16 cellular contexts compared by ENCODE assay signal in genomic region chr11:130088909-130089668, GRCh38. TPM values are rescaled to one million over a fixed set of nuclear protein-coding genes. Genes with fewer than 3 reads are reported as not detected.
DNase-seq lines count a peak whose midpoint lies in the region; ATAC-seq and FAIRE-seq lines count a peak whose summit lies in the region.
"Had no signal": no experiment of that assay in that cellular context is flagged by ENCODE, and none has a peak within 500 bp of the region (broad histone marks: within the 10 kb centered on the region; RNA-seq: fewer than 3 reads in every experiment).

No MANE protein-coding gene starts in this region.

- H3K36me3 ChIP-seq in neuronal stem cell (replicated peaks in 1 of 2; ENCODE audit: control insufficient read depth in 2 of 2, insufficient read depth in 2 of 2, low read length in 2 of 2): peaks cover 0 to 9% of the 10 kb centered on the region in 2 donors
- H3K36me3 ChIP-seq: ovary, suprapubic skin had no signal

- no peak overlapping the region for H4K8ac ChIP-seq in neuronal stem cell (ENCODE audit: low read depth, low read length)

- H2AK5ac ChIP-seq in neuronal stem cell (ENCODE audit: low read depth, low read length): no peak overlapping the region

- peak overlapping the region; percentile 16 for H3K18ac ChIP-seq in neuronal stem cell (ENCODE audit: low read length)

- H2AFZ ChIP-seq in neuronal stem cell (ENCODE audit: low read length): no peak overlapping the region

- FAIRE-seq in urothelium cell line (lab: Jason Lieb, UNC): no peak
- FAIRE-seq: A204.1 had no signal

- H4K91ac ChIP-seq in neuronal stem cell (ENCODE audit: low read depth, low read length, poor library complexity): peak overlapping the region; percentile 49

- no peak overlapping the region for H3K14ac ChIP-seq in neuronal stem cell (ENCODE audit: low read length)

- H3K27me3 ChIP-seq in neuronal stem cell (ENCODE audit: control insufficient read depth in 3 of 3, insufficient read depth in 3 of 3, low read depth in 1 of 3, low read length in 3 of 3): no peaks in the 10 kb centered on the region
- H3K27me3 ChIP-seq: ovary, suprapubic skin had no signal

- peak overlapping the region; percentile 83 for H3K27ac ChIP-seq in neuronal stem cell (replicated peaks; ENCODE audit: low read length)
- H3K27ac ChIP-seq: ovary, suprapubic skin had no signal

- no peak overlapping the region for H3K9ac ChIP-seq in neuronal stem cell (ENCODE audit: low read depth, low read length, poor library complexity)

- H3K79me1 ChIP-seq in neuronal stem cell (ENCODE audit: low read depth, low read length): peaks cover 2% of the 10 kb centered on the region

- peak; percentile 90 for ATAC-seq in esophagus mucosa

- H3K9me3 ChIP-seq in neuronal stem cell (replicated peaks in 1 of 2; ENCODE audit: control insufficient read depth in 2 of 2, insufficient read depth in 1 of 2, low read depth in 1 of 2, low read length in 2 of 2): peaks cover 5 to 28% of the 10 kb centered on the region in 2 donors
- H3K9me3 ChIP-seq: ovary, suprapubic skin had no signal

- H3K4me2 ChIP-seq in neuronal stem cell (ENCODE audit: insufficient read depth, low read length, poor library complexity, severe bottlenecking): no peak overlapping the region

- H2BK12ac ChIP-seq in neuronal stem cell (ENCODE audit: low read length): peak overlapping the region; percentile 3

- WGBS in neuronal stem cell (ENCODE audit: extremely low coverage in 2 of 2, insufficient read length in 2 of 2, insufficient replicate concordance in 1 of 2), 2 donors: no CpG with 5 or more reads among the region's 9 CpGs

- H2BK5ac ChIP-seq in neuronal stem cell (ENCODE audit: low read length): no peak overlapping the region

- H2BK15ac ChIP-seq in neuronal stem cell (ENCODE audit: low read length): no peak overlapping the region

- H2BK120ac ChIP-seq in neuronal stem cell (ENCODE audit: low read depth, low read length): no peak overlapping the region

- no peak overlapping the region for H3K4ac ChIP-seq in neuronal stem cell (ENCODE audit: low read length)

- H3K4me1 ChIP-seq in neuronal stem cell (ENCODE audit: control insufficient read depth in 2 of 2, insufficient read depth in 1 of 2, low read depth in 1 of 2, low read length in 2 of 2): peaks cover 0 to 20% of the 10 kb centered on the region in 2 donors

- H3K23ac ChIP-seq in neuronal stem cell (ENCODE audit: low read depth, low read length, poor library complexity): no peak overlapping the region

- H3K4me3 ChIP-seq in neuronal stem cell (ENCODE audit: low read length in 2 of 2): no peak overlapping the region
- H3K4me3 ChIP-seq: lung, ovary, suprapubic skin had no signal

- DNase-seq in NCI-H345 (lab: John Stamatoyannopoulos, UW) (peak; percentile 30), NCI-H345 treated with DMSO at 0.1 percent for 48 hours (lab: John Stamatoyannopoulos, UW; ENCODE audit: unreplicated experiment) (no peak), NCI-H69 (lab: John Stamatoyannopoulos, UW) (peak; percentile 52), neuronal stem cell (ENCODE audit: low spot score) (no peak), urothelium cell line (ENCODE audit: low spot score) (no peak)
- DNase-seq in activated naive CD4-positive, alpha-beta T cell (lab: John Stamatoyannopoulos, UW): no peak
- no peak for DNase-seq in activated naive CD4-positive, alpha-beta T cell treated with anti-CD3 and anti-CD28 coated beads, Interleukin-2, amount 50 U/mL, for 16 hours
- DNase-seq: activated gamma-delta T cell treated with Interleukin-2 at 50 U/mL for 16 hours; hypothalamus; NCI-H510A; ovary; stimulated activated CD4-positive, alpha-beta T cell treated with anti-CD3 and anti-CD28 coated beads, Interleukin-12 subunit alpha, Interleukin-12 subunit beta, amount 100 ng/mL, for 4 hours had no signal

RNA-seq across cellular contexts. Expression of gene APLP2, which starts 19.4 kb away (rescaled TPM):
- total RNA-seq in esophagus mucosa: 124 TPM
- 210 TPM for polyA plus RNA-seq in neuronal stem cell (2013, experiment 1 of 2)
- 208 TPM for polyA plus RNA-seq in neuronal stem cell (2013, experiment 2 of 2)

Comparison
In these comparisons a context has a peak if more than half of its experiments do, and no peak if none do; other contexts are left out.
1. DNase-seq: peak in NCI-H345 (single experiment) and NCI-H69 (single experiment); none in NCI-H345 treated with DMSO at 0.1 percent for 48 hours (single experiment), neuronal stem cell (single experiment), activated naive CD4-positive, alpha-beta T cell (0 of 4), activated naive CD4-positive, alpha-beta T cell treated with anti-CD3 and anti-CD28 coated beads, Interleukin-2, amount 50 U/mL, for 16 hours (single experiment) and urothelium cell line (single experiment).